In genomic region chr16:65807858-65808257, GRCh38 we compare ENCODE assay signal across 36 cellular contexts.
"Had no signal": no experiment of that assay in that cellular context is flagged by ENCODE, and none has a peak within 500 bp of the region (broad histone marks: within the 10 kb centered on the region; RNA-seq: fewer than 3 reads in every experiment).

No MANE protein-coding gene starts in this region.

- H3K27ac Mint-ChIP-seq: activated B cell treated with CpG ODN at 0.5 μM for 24 hours; activated CD4-positive, alpha-beta memory T cell treated with anti-CD3 and anti-CD28 coated beads, Interleukin-2, amount 10 ng/mL, durations not matched to agents 7 days and 5 days; activated CD4-positive, alpha-beta T cell treated with anti-CD3 and anti-CD28 coated beads, Interleukin-2, amount 10 ng/mL, durations not matched to agents 7 days and 5 days; activated CD8-positive, alpha-beta memory T cell treated with anti-CD3 and anti-CD28 coated beads, Interleukin-2, amount 10 ng/mL, durations not matched to agents 7 days and 5 days; activated CD8-positive, alpha-beta T cell treated with anti-CD3 and anti-CD28 coated beads, Interleukin-2, amount 10 ng/mL, durations not matched to agents 7 days and 5 days; activated naive CD4-positive, alpha-beta T cell treated with anti-CD3 and anti-CD28 coated beads, Interleukin-2, amount 10 ng/mL, durations not matched to agents 7 days and 5 days; activated naive CD4-positive, alpha-beta T cell treated with anti-CD3 and anti-CD28 coated beads, Interleukin-2, amount 50 U/mL, for 24 hours; activated naive CD8-positive, alpha-beta T cell; activated naive CD8-positive, alpha-beta T cell treated with anti-CD3 and anti-CD28 coated beads, Interleukin-2, amount 10 ng/mL, durations not matched to agents 7 days and 5 days; activated naive CD8-positive, alpha-beta T cell treated with anti-CD3 and anti-CD28 coated beads, Interleukin-2, amount 50 U/mL, for 24 hours; activated T-cell treated with anti-CD3 and anti-CD28 coated beads, Interleukin-2, amount 50 U/mL, for 24 hours; activated T-helper 2 cell treated with anti-CD3 and anti-CD28 coated beads, Interferon-gamma antibody, Interleukin-2, Interleukin-4, amounts not matched to agents 10 μg/mL and 5 μg/mL and 100 μg/mL, durations not matched to agents 14 hours and 24 hours and 36 hours; T-helper 1 cell treated with Interleukin-12 subunit alpha and Interleukin-12 subunit beta and Interleukin-4 antibody, amounts not matched to agents 30 μg/mL and 1 μg/mL, for 36 hours; T-helper 2 cell treated with Interferon-gamma antibody and Interleukin-4, amounts not matched to agents 5 μg/mL and 100 μg/mL, for 36 hours had no signal

- H3K27me3 Mint-ChIP-seq: activated B cell treated with CpG ODN at 0.5 μM for 24 hours; activated CD4-positive, alpha-beta memory T cell treated with anti-CD3 and anti-CD28 coated beads, Interleukin-2, amount 10 ng/mL, durations not matched to agents 7 days and 5 days; activated CD4-positive, alpha-beta T cell treated with anti-CD3 and anti-CD28 coated beads, Interleukin-2, amount 10 ng/mL, durations not matched to agents 7 days and 5 days; activated CD8-positive, alpha-beta memory T cell treated with anti-CD3 and anti-CD28 coated beads, Interleukin-2, amount 10 ng/mL, durations not matched to agents 7 days and 5 days; activated naive CD4-positive, alpha-beta T cell treated with anti-CD3 and anti-CD28 coated beads, Interleukin-2, amount 10 ng/mL, durations not matched to agents 7 days and 5 days; activated naive CD8-positive, alpha-beta T cell treated with anti-CD3 and anti-CD28 coated beads, Interleukin-2, amount 10 ng/mL, durations not matched to agents 7 days and 5 days; activated T-cell treated with anti-CD3 and anti-CD28 coated beads, Interleukin-2, amount 50 U/mL, for 24 hours; central memory CD8-positive, alpha-beta T cell had no signal

- H3K4me1 Mint-ChIP-seq: activated B cell treated with CpG ODN at 0.5 μM for 24 hours; activated CD4-positive, alpha-beta memory T cell treated with anti-CD3 and anti-CD28 coated beads, Interleukin-2, amount 10 ng/mL, durations not matched to agents 7 days and 5 days; activated CD4-positive, alpha-beta T cell treated with anti-CD3 and anti-CD28 coated beads, Interleukin-2, amount 10 ng/mL, durations not matched to agents 7 days and 5 days; activated CD8-positive, alpha-beta memory T cell treated with anti-CD3 and anti-CD28 coated beads, Interleukin-2, amount 10 ng/mL, durations not matched to agents 7 days and 5 days; activated naive CD4-positive, alpha-beta T cell treated with anti-CD3 and anti-CD28 coated beads, Interleukin-2, amount 10 ng/mL, durations not matched to agents 7 days and 5 days; activated naive CD4-positive, alpha-beta T cell treated with anti-CD3 and anti-CD28 coated beads, Interleukin-2, amount 50 U/mL, for 24 hours; activated naive CD8-positive, alpha-beta T cell treated with anti-CD3 and anti-CD28 coated beads, Interleukin-2, amount 10 ng/mL, durations not matched to agents 7 days and 5 days; activated naive CD8-positive, alpha-beta T cell treated with anti-CD3 and anti-CD28 coated beads, Interleukin-2, amount 50 U/mL, for 24 hours; central memory CD8-positive, alpha-beta T cell had no signal

- H3K9me3 Mint-ChIP-seq: activated B cell treated with CpG ODN at 0.5 μM for 24 hours; activated CD4-positive, alpha-beta memory T cell treated with anti-CD3 and anti-CD28 coated beads, Interleukin-2, amount 10 ng/mL, durations not matched to agents 7 days and 5 days; activated CD4-positive, alpha-beta T cell treated with anti-CD3 and anti-CD28 coated beads, Interleukin-2, amount 10 ng/mL, durations not matched to agents 7 days and 5 days; activated naive CD4-positive, alpha-beta T cell treated with anti-CD3 and anti-CD28 coated beads, Interleukin-2, amount 10 ng/mL, durations not matched to agents 7 days and 5 days; activated T-cell treated with anti-CD3 and anti-CD28 coated beads, Interleukin-2, amount 50 U/mL, for 24 hours; activated T-helper 2 cell treated with anti-CD3 and anti-CD28 coated beads, Interferon-gamma antibody, Interleukin-2, Interleukin-4, amounts not matched to agents 10 μg/mL and 5 μg/mL and 100 μg/mL, durations not matched to agents 14 hours and 24 hours and 36 hours; brain; T-helper 1 cell treated with Interleukin-12 subunit alpha and Interleukin-12 subunit beta and Interleukin-4 antibody, amounts not matched to agents 30 μg/mL and 1 μg/mL, for 36 hours; T-helper 2 cell treated with Interferon-gamma antibody and Interleukin-4, amounts not matched to agents 5 μg/mL and 100 μg/mL, for 36 hours had no signal

- ATAC-seq: activated CD8-positive, alpha-beta memory T cell treated with anti-CD3 and anti-CD28 coated beads, Interleukin-2, amount 10 ng/mL, durations not matched to agents 7 days and 5 days; activated CD8-positive, alpha-beta T cell treated with anti-CD3 and anti-CD28 coated beads, Interleukin-2, amount 10 ng/mL, durations not matched to agents 7 days and 5 days; activated naive CD8-positive, alpha-beta T cell treated with anti-CD3 and anti-CD28 coated beads, Interleukin-2, amount 50 U/mL, for 24 hours had no signal

- FAIRE-seq: TTC549 had no signal

- H3K27ac ChIP-seq: ascending aorta, cardiac muscle cell, VCaP had no signal

- H3K27me3 ChIP-seq: ascending aorta, cardiac muscle cell had no signal

- DNase-seq: activated B cell treated with CpG ODN at 0.5 μM for 24 hours; activated CD4-positive, alpha-beta memory T cell treated with anti-CD3 and anti-CD28 coated beads, Interleukin-2, amount 10 ng/mL, durations not matched to agents 7 days and 5 days; activated CD4-positive, alpha-beta T cell treated with anti-CD3 and anti-CD28 coated beads for 4 hours; activated CD4-positive, alpha-beta T cell treated with anti-CD3 and anti-CD28 coated beads, Interleukin-2, amount 10 ng/mL, durations not matched to agents 7 days and 5 days; activated CD4-positive, alpha-beta T cell treated with anti-CD3 and anti-CD28 coated beads, Interleukin-2, amount 50 U/mL, for 48 hours; activated CD4-positive, CD25-positive, alpha-beta regulatory T cell treated with anti-CD3 and anti-CD28 coated beads, Interleukin-2, amount 50 U/mL, for 72 hours; activated CD8-positive, alpha-beta memory T cell treated with anti-CD3 and anti-CD28 coated beads for 24 hours; activated CD8-positive, alpha-beta memory T cell treated with anti-CD3 and anti-CD28 coated beads, Interleukin-2, amount 10 ng/mL, durations not matched to agents 7 days and 5 days; activated CD8-positive, alpha-beta memory T cell treated with anti-CD3 and anti-CD28 coated beads, Interleukin-2, amount 50 U/mL, for 48 hours; activated CD8-positive, alpha-beta T cell treated with anti-CD3 and anti-CD28 coated beads, Interleukin-2, amount 10 ng/mL, durations not matched to agents 7 days and 5 days; activated effector memory CD4-positive, alpha-beta T cell treated with Interleukin-2 at 50 U/mL for 16 hours; activated gamma-delta T cell; activated naive CD4-positive, alpha-beta T cell treated with anti-CD3 and anti-CD28 coated beads, Interleukin-2, amount 10 ng/mL, durations not matched to agents 7 days and 5 days; activated naive CD4-positive, alpha-beta T cell treated with Interleukin-2 at 50 U/mL for 16 hours; activated naive CD8-positive, alpha-beta T cell treated with anti-CD3 and anti-CD28 coated beads, Interleukin-2, amount 10 ng/mL, durations not matched to agents 7 days and 5 days; activated naive CD8-positive, alpha-beta T cell treated with anti-CD3 and anti-CD28 coated beads, Interleukin-2, amount 50 U/mL, for 24 hours; activated T-cell treated with anti-CD3 and anti-CD28 coated beads, Interleukin-2, amount 50 U/mL, for 24 hours; activated T-cell treated with anti-CD3 and anti-CD28 coated beads, Interleukin-2, amount 50 U/mL, for 48 hours; amygdala; anterior cingulate cortex; caudate nucleus; cerebellar nuclear complex; T-helper 1 cell; T-helper 2 cell; T-helper 9 cell had no signal

- H3K9me3 ChIP-seq: ascending aorta had no signal

- H3K36me3 Mint-ChIP-seq: activated CD8-positive, alpha-beta memory T cell treated with anti-CD3 and anti-CD28 coated beads, Interleukin-2, amount 10 ng/mL, durations not matched to agents 7 days and 5 days; activated naive CD4-positive, alpha-beta T cell treated with anti-CD3 and anti-CD28 coated beads, Interleukin-2, amount 10 ng/mL, durations not matched to agents 7 days and 5 days; activated naive CD8-positive, alpha-beta T cell; activated naive CD8-positive, alpha-beta T cell treated with anti-CD3 and anti-CD28 coated beads, Interleukin-2, amount 10 ng/mL, durations not matched to agents 7 days and 5 days; brain had no signal

- H3K4me3 Mint-ChIP-seq: activated B cell treated with CpG ODN at 0.5 μM for 24 hours; activated CD4-positive, alpha-beta memory T cell treated with anti-CD3 and anti-CD28 coated beads, Interleukin-2, amount 10 ng/mL, durations not matched to agents 7 days and 5 days; activated CD4-positive, alpha-beta T cell treated with anti-CD3 and anti-CD28 coated beads, Interleukin-2, amount 10 ng/mL, durations not matched to agents 7 days and 5 days; activated CD8-positive, alpha-beta memory T cell treated with anti-CD3 and anti-CD28 coated beads, Interleukin-2, amount 10 ng/mL, durations not matched to agents 7 days and 5 days; activated CD8-positive, alpha-beta T cell treated with anti-CD3 and anti-CD28 coated beads, Interleukin-2, amount 10 ng/mL, durations not matched to agents 7 days and 5 days; activated naive CD4-positive, alpha-beta T cell treated with anti-CD3 and anti-CD28 coated beads, Interleukin-2, amount 10 ng/mL, durations not matched to agents 7 days and 5 days; activated naive CD4-positive, alpha-beta T cell treated with anti-CD3 and anti-CD28 coated beads, Interleukin-2, amount 50 U/mL, for 24 hours; activated naive CD8-positive, alpha-beta T cell; activated naive CD8-positive, alpha-beta T cell treated with anti-CD3 and anti-CD28 coated beads, Interleukin-2, amount 10 ng/mL, durations not matched to agents 7 days and 5 days; activated naive CD8-positive, alpha-beta T cell treated with anti-CD3 and anti-CD28 coated beads, Interleukin-2, amount 50 U/mL, for 24 hours; activated T-cell treated with anti-CD3 and anti-CD28 coated beads, Interleukin-2, amount 50 U/mL, for 24 hours; brain; central memory CD8-positive, alpha-beta T cell; T-helper 1 cell treated with Interleukin-12 subunit alpha and Interleukin-12 subunit beta and Interleukin-4 antibody, amounts not matched to agents 30 μg/mL and 1 μg/mL, for 36 hours; T-helper 2 cell treated with Interferon-gamma antibody and Interleukin-4, amounts not matched to agents 5 μg/mL and 100 μg/mL, for 36 hours had no signal

- H3K36me3 ChIP-seq: ascending aorta, cardiac muscle cell had no signal

- H3K4me1 ChIP-seq: ascending aorta had no signal

- H3K4me3 ChIP-seq: ascending aorta, cardiac muscle cell had no signal
